ENCODE assay signal across 8 cellular contexts in the genomic region with DNA sequence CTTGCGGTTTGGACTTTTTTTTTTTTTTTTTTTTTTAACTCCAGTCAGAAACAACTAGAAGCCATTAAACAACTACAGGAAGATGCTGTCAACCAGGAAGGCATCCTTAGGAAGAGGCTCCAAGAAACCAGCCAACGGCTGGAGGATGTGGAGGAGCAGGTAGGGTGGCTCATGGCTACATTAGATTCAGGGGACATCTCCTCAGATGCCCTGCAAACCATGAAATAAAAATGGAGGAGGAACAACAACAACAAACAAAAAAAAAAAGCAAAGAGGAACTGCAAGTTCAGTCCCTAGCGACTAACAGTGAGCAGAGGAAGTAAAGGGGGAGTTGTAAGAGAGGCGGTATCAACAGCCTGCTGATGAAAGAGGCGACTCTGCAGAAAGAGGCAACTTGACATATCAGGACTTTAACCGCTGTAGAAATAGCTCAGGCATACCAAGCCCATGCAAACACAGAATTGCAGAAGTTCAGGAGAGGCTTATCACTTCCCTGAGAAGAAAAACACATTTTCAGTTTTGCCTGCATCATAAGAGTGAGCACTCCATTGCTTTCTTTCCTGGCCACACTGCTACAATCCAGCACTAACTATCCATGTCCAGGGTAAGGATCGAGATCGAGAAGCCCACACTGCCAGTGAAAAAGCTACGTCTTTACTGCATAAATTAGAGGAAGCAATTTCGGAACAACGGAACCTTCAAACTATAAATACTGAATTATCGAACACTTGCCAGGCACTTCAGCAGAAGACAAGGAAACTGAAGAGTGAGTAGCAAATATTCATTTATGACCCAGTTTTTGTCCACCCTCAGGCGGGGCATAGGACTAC.
DNase-seq lines count a peak whose midpoint lies in the region; ATAC-seq and TF ChIP-seq lines count a peak whose summit lies in the region.

No MANE protein-coding gene starts in this region.

- peak; percentile 68 for ATAC-seq in GM21390 (IDR thresholded peaks at IDR 0.05; ENCODE audit: unreplicated experiment)
- peak; percentile 81 for ATAC-seq in activated CD8-positive, alpha-beta T cell treated with anti-CD3 and anti-CD28 coated beads, Interleukin-2, amount 10 ng/mL, durations not matched to agents 7 days and 5 days

- peak overlapping the region; percentile 56 for H3K4me3 Mint-ChIP-seq in Caco-2 (ENCODE audit: unreplicated experiment)
- H3K4me3 Mint-ChIP-seq in activated CD8-positive, alpha-beta T cell treated with anti-CD3 and anti-CD28 coated beads, Interleukin-2, amount 10 ng/mL, durations not matched to agents 7 days and 5 days = peak overlapping the region; percentile 98
- no peak overlapping the region for H3K4me3 Mint-ChIP-seq in Calu3 (ENCODE audit: low read depth, unreplicated experiment)

- H3K9me3 ChIP-seq in Caco-2 = peaks cover 1% of the 10 kb centered on the region; the same call in 1 of the 2 replicates
- peaks cover 0 to 3% (median 1%) of the 10 kb centered on the region in 4 donors for H3K9me3 ChIP-seq in esophagus muscularis mucosa
- no peaks in the 10 kb centered on the region for H3K9me3 ChIP-seq in smooth muscle cell (replicated peaks; ENCODE audit: low read depth)
- no peaks in the 10 kb centered on the region for H3K9me3 ChIP-seq in SK-N-SH

- H3K4me2 ChIP-seq in smooth muscle cell = no peak overlapping the region
- no peak overlapping the region for H3K4me2 ChIP-seq in SK-N-SH

- H2AFZ ChIP-seq in smooth muscle cell (ENCODE audit: low read depth) = peak overlapping the region; percentile 41
- H2AFZ ChIP-seq in SK-N-SH (ENCODE audit: low read depth) = no peak overlapping the region

- POLR2A ChIA-PET in Caco-2 (lab: Charles Lee) (interaction anchor here (0.7 kb wide), 1 partner anchor 1354 kb away, joined by 4 read pairs; no protein-coding TSS in a partner anchor), SK-N-SH (lab: Yijun Ruan, JAX) (no interaction called here)
- POLR2A ChIA-PET in activated CD8-positive, alpha-beta T cell treated with anti-CD3 and anti-CD28 coated beads, Interleukin-2, amount 10 ng/mL, durations not matched to agents 7 days and 5 days (lab: Charles Lee) = interaction anchor here (0.6 to 2.5 kb wide), 13 partner anchors 10 to 1719 kb away, joined by 3 to 11 read pairs (median 4); partner anchors contain the start of gene BCAT1

- WGBS in esophagus muscularis mucosa = 72% methylated on average over 13 of the region's 13 CpGs
- 80% methylated on average over 13 of the region's 13 CpGs for WGBS in smooth muscle cell (ENCODE audit: low lambda C conversion rate)
- WGBS in SK-N-SH (ENCODE audit: low lambda C conversion rate) = 89% methylated on average over 13 of the region's 13 CpGs

- peak overlapping the region; percentile 19 to 37 (median 26) for H3K27ac ChIP-seq in esophagus muscularis mucosa (replicated peaks in 1 of 4)
- no peak overlapping the region for H3K27ac ChIP-seq in smooth muscle cell (ENCODE audit: low read depth)
- H3K27ac ChIP-seq in SK-N-SH (ENCODE audit: low read depth in 2 of 2, low read length in 1 of 2) = no peak overlapping the region

- no peaks in the 10 kb centered on the region for H3K9me2 ChIP-seq in SK-N-SH

- H3K36me3 Mint-ChIP-seq in Caco-2 (ENCODE audit: insufficient read depth, unreplicated experiment) (no peaks in the 10 kb centered on the region), Calu3 (ENCODE audit: insufficient read depth, unreplicated experiment) (no peaks in the 10 kb centered on the region)
- peaks cover 17% of the 10 kb centered on the region for H3K36me3 Mint-ChIP-seq in activated CD8-positive, alpha-beta T cell treated with anti-CD3 and anti-CD28 coated beads, Interleukin-2, amount 10 ng/mL, durations not matched to agents 7 days and 5 days (ENCODE audit: low read depth)

- peak overlapping the region; percentile 27 for H3K4me3 ChIP-seq in Caco-2 (ENCODE audit: low read depth, low read length)
- peak overlapping the region; percentile 24 to 36 (median 35) for H3K4me3 ChIP-seq in esophagus muscularis mucosa
- peak overlapping the region; percentile 39 for H3K4me3 ChIP-seq in smooth muscle cell
- H3K4me3 ChIP-seq in SK-N-SH (ENCODE audit: low read depth in 2 of 2, low read length in 1 of 2) = no peak overlapping the region

- intact Hi-C loops in Caco-2 (cut with micrococcal nuclease; ENCODE audit: unreplicated experiment) (loop anchor here (1.0 to 5.0 kb wide), 3 partner anchors 22 to 79 kb away; no protein-coding TSS in a partner anchor), esophagus muscularis mucosa (cut with DNase I) (no loop called here), Calu3 (cut with micrococcal nuclease; ENCODE audit: unreplicated experiment) (no loop called here)

- no peak for TF ChIP-seq EP300 in esophagus muscularis mucosa (IDR thresholded peaks at IDR 0.05)
- TF ChIP-seq EP300 in SK-N-SH (IDR thresholded peaks at IDR 0.05; ENCODE audit: borderline replicate concordance in 1 of 2, low read depth in 1 of 2, low read length in 1 of 2) = no peak

- H4K20me1 ChIP-seq in smooth muscle cell (ENCODE audit: low read depth) (no peaks in the 10 kb centered on the region), SK-N-SH (ENCODE audit: insufficient read depth) (no peaks in the 10 kb centered on the region)

- BruUV-seq in Caco-2 (replicated peaks; lab: Mats Ljungman, UMichigan) (no TSS peak), Calu3 (replicated peaks; lab: Mats Ljungman, UMichigan) (no TSS peak)

- CTCF ChIA-PET in Caco-2 (lab: Charles Lee) (interaction anchor here (1.7 kb wide), 1 partner anchor 75 kb away, joined by 4 read pairs; no protein-coding TSS in a partner anchor), SK-N-SH (lab: Yijun Ruan, JAX) (interaction anchor here (1.1 to 1.4 kb wide), 2 partner anchors 102 kb away, joined by 3 read pairs; no protein-coding TSS in a partner anchor), Calu3 (lab: Charles Lee) (interaction anchor here (0.6 kb wide), 1 partner anchor 1931 kb away, joined by 5 read pairs; no protein-coding TSS in a partner anchor)
- CTCF ChIA-PET in activated CD8-positive, alpha-beta T cell treated with anti-CD3 and anti-CD28 coated beads, Interleukin-2, amount 10 ng/mL, durations not matched to agents 7 days and 5 days (lab: Charles Lee) = interaction anchor here (1.0 to 3.7 kb wide), 11 partner anchors 9 to 335 kb away, joined by 3 to 28 read pairs (median 5); no protein-coding TSS in a partner anchor

- peaks cover 19% of the 10 kb centered on the region for H3K4me1 Mint-ChIP-seq in Caco-2 (ENCODE audit: low read depth, unreplicated experiment)
- peaks cover 37% of the 10 kb centered on the region for H3K4me1 Mint-ChIP-seq in activated CD8-positive, alpha-beta T cell treated with anti-CD3 and anti-CD28 coated beads, Interleukin-2, amount 10 ng/mL, durations not matched to agents 7 days and 5 days (ENCODE audit: low read depth)
- no peaks in the 10 kb centered on the region for H3K4me1 Mint-ChIP-seq in Calu3 (ENCODE audit: low read depth, unreplicated experiment)

- TF ChIP-seq POLR2A in esophagus muscularis mucosa (IDR thresholded peaks at IDR 0.05; ENCODE audit: low read depth) = no peak

- H3K27ac Mint-ChIP-seq in Caco-2 (ENCODE audit: unreplicated experiment) = peak overlapping the region; percentile 2
- H3K27ac Mint-ChIP-seq in activated CD8-positive, alpha-beta T cell treated with anti-CD3 and anti-CD28 coated beads, Interleukin-2, amount 10 ng/mL, durations not matched to agents 7 days and 5 days = peak overlapping the region; percentile 93
- no peak overlapping the region for H3K27ac Mint-ChIP-seq in Calu3 (ENCODE audit: unreplicated experiment)

- H3K9me3 Mint-ChIP-seq in Caco-2 (ENCODE audit: unreplicated experiment) (peaks cover 5% of the 10 kb centered on the region), Calu3 (ENCODE audit: low read depth, unreplicated experiment) (peaks cover 2% of the 10 kb centered on the region)
- H3K9me3 Mint-ChIP-seq in activated CD8-positive, alpha-beta T cell treated with anti-CD3 and anti-CD28 coated beads, Interleukin-2, amount 10 ng/mL, durations not matched to agents 7 days and 5 days (ENCODE audit: insufficient read depth) = peaks cover 6% of the 10 kb centered on the region

- H3K4me1 ChIP-seq in Caco-2 (peaks cover 9% of the 10 kb centered on the region; the same call in 1 of the 2 replicates), esophagus muscularis mucosa (no peaks in the 10 kb centered on the region), smooth muscle cell (ENCODE audit: low read depth) (no peaks in the 10 kb centered on the region), SK-N-SH (ENCODE audit: control insufficient read depth in 1 of 2, insufficient read depth in 2 of 2, low read depth in 1 of 2, low read length in 1 of 2) (no peaks in the 10 kb centered on the region; a peak in 1 of 4 replicates)

- H3K27me3 Mint-ChIP-seq in Caco-2 (ENCODE audit: insufficient read depth, unreplicated experiment) = no peaks in the 10 kb centered on the region
- H3K27me3 Mint-ChIP-seq in activated CD8-positive, alpha-beta T cell treated with anti-CD3 and anti-CD28 coated beads, Interleukin-2, amount 10 ng/mL, durations not matched to agents 7 days and 5 days (ENCODE audit: low read depth) = no peaks in the 10 kb centered on the region
- H3K27me3 Mint-ChIP-seq in Calu3 (ENCODE audit: unreplicated experiment) = no peaks in the 10 kb centered on the region

- no peaks in the 10 kb centered on the region for H3K27me3 ChIP-seq in Caco-2 (replicated peaks; ENCODE audit: control insufficient read depth, insufficient read depth, low read length)
- no peaks in the 10 kb centered on the region for H3K27me3 ChIP-seq in esophagus muscularis mucosa
- no peaks in the 10 kb centered on the region for H3K27me3 ChIP-seq in smooth muscle cell (ENCODE audit: low read depth)
- H3K27me3 ChIP-seq in SK-N-SH (ENCODE audit: insufficient read depth) = no peaks in the 10 kb centered on the region; the same call in 1 of the 2 replicates

- H3K79me2 ChIP-seq in smooth muscle cell (ENCODE audit: low read depth) = no peaks in the 10 kb centered on the region
- H3K79me2 ChIP-seq in SK-N-SH (ENCODE audit: insufficient read depth) = no peaks in the 10 kb centered on the region

- H3F3A ChIP-seq in smooth muscle cell (ENCODE audit: low read depth) (no peaks in the 10 kb centered on the region), SK-N-SH (replicated peaks; ENCODE audit: insufficient read depth) (no peaks in the 10 kb centered on the region)

- no peak for TF ChIP-seq CTCF in Caco-2 (IDR thresholded peaks at IDR 0.05; ENCODE audit: insufficient read depth in 1 of 2, low read depth in 1 of 2, low read length in 1 of 2, severe bottlenecking in 1 of 2, unreplicated experiment in 1 of 2)
- no peak for TF ChIP-seq CTCF in esophagus muscularis mucosa (IDR thresholded peaks at IDR 0.05)
- TF ChIP-seq CTCF in smooth muscle cell (IDR thresholded peaks at IDR 0.05; ENCODE audit: borderline replicate concordance, insufficient read depth, poor library complexity, severe bottlenecking) = no peak
- TF ChIP-seq CTCF in SK-N-SH (IDR thresholded peaks at IDR 0.05) = no peak
- no peak for TF ChIP-seq CTCF in Calu3 (IDR thresholded peaks at IDR 0.05; ENCODE audit: unreplicated experiment)

- H3K36me3 ChIP-seq in Caco-2 (ENCODE audit: control insufficient read depth, insufficient read depth, low read length) (no peaks in the 10 kb centered on the region), esophagus muscularis mucosa (no peaks in the 10 kb centered on the region), smooth muscle cell (ENCODE audit: low read depth) (no peaks in the 10 kb centered on the region), SK-N-SH (replicated peaks in 1 of 2; ENCODE audit: control insufficient read depth in 1 of 2, insufficient read depth in 2 of 2, low read length in 1 of 2) (no peaks in the 10 kb centered on the region)

- DNase-seq in Caco-2 (peak; percentile 58 to 60), HuH-7.5 (ENCODE audit: low spot score) (peak; percentile 37), esophagus muscularis mucosa (ENCODE audit: extremely low spot score) (no peak), smooth muscle cell (lab: John Stamatoyannopoulos, UW; ENCODE audit: unreplicated experiment) (no peak), SK-N-SH (no peak), Calu3 (no peak)
- peak; percentile 70 for DNase-seq in activated CD8-positive, alpha-beta T cell treated with anti-CD3 and anti-CD28 coated beads, Interleukin-2, amount 10 ng/mL, durations not matched to agents 7 days and 5 days

- TF ChIP-seq RAD21 in SK-N-SH (IDR thresholded peaks at IDR 0.05; ENCODE audit: low read length) = no peak

- H3K9ac ChIP-seq in smooth muscle cell (ENCODE audit: low read depth) = no peak overlapping the region
- H3K9ac ChIP-seq in SK-N-SH = no peak overlapping the region

Comparison
In these comparisons a context has a peak if more than half of its experiments do, and no peak if none do; other contexts are left out.
1. DNase-seq: peak in Caco-2 (2 of 2), HuH-7.5 (single experiment) and activated CD8-positive, alpha-beta T cell treated with anti-CD3 and anti-CD28 coated beads, Interleukin-2, amount 10 ng/mL, durations not matched to agents 7 days and 5 days (single experiment); none in esophagus muscularis mucosa (single experiment), smooth muscle cell (single experiment), SK-N-SH (single experiment) and Calu3 (single experiment).
2. H3K4me3 ChIP-seq: peak in Caco-2 (single experiment), esophagus muscularis mucosa (4 of 4) and smooth muscle cell (single experiment); none in SK-N-SH (0 of 2).
3. H3K27ac ChIP-seq: peak in esophagus muscularis mucosa (4 of 4); none in smooth muscle cell (single experiment) and SK-N-SH (0 of 2).